ENCODE assay signal across 1 cellular context in the genomic region with DNA sequence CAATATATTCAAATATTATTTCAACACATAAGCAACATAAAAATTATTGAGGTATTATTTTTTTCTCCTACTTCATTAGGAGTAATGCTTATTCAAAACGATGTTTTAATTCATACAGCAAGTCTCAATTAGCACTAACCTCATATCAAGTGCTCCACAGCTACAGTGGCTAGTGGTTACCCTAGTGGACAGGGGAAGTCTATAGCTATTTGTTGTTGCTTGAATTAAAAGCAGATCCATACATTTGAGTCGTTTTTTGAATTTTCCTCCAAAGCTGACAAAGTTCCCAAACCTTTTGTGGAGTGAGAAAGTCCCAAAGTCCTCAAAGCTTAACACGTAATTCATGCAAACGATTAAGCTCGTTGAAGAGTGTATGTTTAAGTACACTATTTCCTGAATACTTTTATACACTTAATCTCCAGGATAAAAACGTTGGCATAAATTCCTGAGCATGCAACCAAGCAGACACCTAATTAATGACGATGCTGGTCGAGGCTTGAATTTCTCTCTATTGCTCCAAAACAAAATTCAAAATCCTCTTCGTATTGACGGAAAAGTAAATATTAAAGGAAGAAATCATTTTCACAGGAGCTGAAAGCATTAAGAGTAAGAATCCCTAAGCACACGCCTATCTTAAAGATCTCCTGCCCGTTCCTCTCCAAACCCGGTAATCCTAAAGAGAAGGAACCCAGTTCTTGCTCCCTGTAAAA.
TF ChIP-seq lines count a peak whose summit lies in the region.

No MANE protein-coding gene starts in this region.

TF ChIP-seq in SK-N-SH, 30 proteins besides CTCF, POLR2A, EP300 and RAD21 (continued from another document):
- no peak for TF ChIP-seq MXI1 (IDR thresholded peaks at IDR 0.05; ENCODE audit: low read depth, low read length)
- no peak for TF ChIP-seq TEAD4 (IDR thresholded peaks at IDR 0.05; ENCODE audit: borderline replicate concordance, insufficient read depth)
- no peak for TF ChIP-seq PBX3 (IDR thresholded peaks at IDR 0.05)
- no peak for TF ChIP-seq RFX5 (IDR thresholded peaks at IDR 0.05; ENCODE audit: low read length)
- TF ChIP-seq FOXJ3 (CRISPR knock-in tag; IDR thresholded peaks at IDR 0.05), result no peak
- TF ChIP-seq USF2 (IDR thresholded peaks at IDR 0.05; ENCODE audit: borderline replicate concordance, low read depth, low read length), result no peak
- TF ChIP-seq YY1 (IDR thresholded peaks at IDR 0.05; ENCODE audit: low read depth), result no peak
- TF ChIP-seq RXRA (IDR thresholded peaks at IDR 0.05; ENCODE audit: borderline replicate concordance, low read depth), result no peak
